Comparison of ENCODE assay signal across 2 cellular contexts in the genomic region with DNA sequence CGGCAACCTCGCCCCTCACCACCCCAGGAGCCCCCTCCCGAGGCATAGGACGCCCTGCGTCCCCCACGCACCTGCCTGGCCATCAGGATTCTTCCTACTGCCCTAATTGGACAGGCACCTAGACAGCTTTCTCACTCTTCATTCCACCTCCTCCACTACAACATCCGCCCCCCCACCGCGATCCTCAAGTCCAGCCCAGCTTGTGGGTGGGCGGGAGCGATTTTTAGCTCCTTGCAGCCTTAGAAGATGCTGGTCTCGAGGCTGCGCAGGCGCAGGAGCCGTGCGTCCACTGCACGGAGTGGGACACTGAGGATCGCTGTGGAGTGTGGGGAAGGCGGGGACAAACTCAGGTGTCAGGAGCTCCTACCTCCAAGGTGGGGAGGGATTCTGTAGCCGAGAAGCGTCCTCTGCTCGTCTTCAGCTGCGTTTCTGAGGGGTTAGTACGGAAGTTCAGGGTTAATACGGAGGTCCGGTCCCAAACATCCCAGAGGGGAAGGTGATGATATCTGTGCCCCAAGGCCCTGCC.
A peak's percentile ranks its signal among the peaks of the same experiment; 100 is the strongest.
TF ChIP-seq lines count a peak whose summit lies in the region.

A gene (minus strand): TSS at position 162 of the 526 bp plus-strand sequence. CDS start 4,600 bp downstream, outside the sequence.

TF ChIP-seq in IMR-90, 13 proteins besides CTCF, POLR2A, EP300 and RAD21:
- TF ChIP-seq CEBPB (IDR thresholded peaks at IDR 0.05; ENCODE audit: low read depth, low read length), result no peak
- TF ChIP-seq CHD1 (IDR thresholded peaks at IDR 0.05; ENCODE audit: low read depth, low read length), result no peak
- no peak for TF ChIP-seq NFE2L2 (IDR thresholded peaks at IDR 0.05; ENCODE audit: low read depth, low read length)
- no peak for TF ChIP-seq MAZ (IDR thresholded peaks at IDR 0.05; ENCODE audit: borderline replicate concordance, low read depth, low read length)
- no peak for TF ChIP-seq RFX5 (IDR thresholded peaks at IDR 0.05; ENCODE audit: low read depth, low read length)
- TF ChIP-seq, protein P1, sequence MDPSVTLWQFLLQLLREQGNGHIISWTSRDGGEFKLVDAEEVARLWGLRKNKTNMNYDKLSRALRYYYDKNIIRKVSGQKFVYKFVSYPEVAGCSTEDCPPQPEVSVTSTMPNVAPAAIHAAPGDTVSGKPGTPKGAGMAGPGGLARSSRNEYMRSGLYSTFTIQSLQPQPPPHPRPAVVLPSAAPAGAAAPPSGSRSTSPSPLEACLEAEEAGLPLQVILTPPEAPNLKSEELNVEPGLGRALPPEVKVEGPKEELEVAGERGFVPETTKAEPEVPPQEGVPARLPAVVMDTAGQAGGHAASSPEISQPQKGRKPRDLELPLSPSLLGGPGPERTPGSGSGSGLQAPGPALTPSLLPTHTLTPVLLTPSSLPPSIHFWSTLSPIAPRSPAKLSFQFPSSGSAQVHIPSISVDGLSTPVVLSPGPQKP (IDR thresholded peaks at IDR 0.05; ENCODE audit: borderline replicate concordance, low read depth, low read length), result no peak
- TF ChIP-seq SMC3 (IDR thresholded peaks at IDR 0.05; ENCODE audit: low read depth, low read length), result no peak
- no peak for TF ChIP-seq MXI1 (IDR thresholded peaks at IDR 0.05; ENCODE audit: borderline replicate concordance, low read depth, low read length)
- no peak for TF ChIP-seq FOS (IDR thresholded peaks at IDR 0.05; ENCODE audit: low read depth, low read length)
- TF ChIP-seq, protein P2, sequence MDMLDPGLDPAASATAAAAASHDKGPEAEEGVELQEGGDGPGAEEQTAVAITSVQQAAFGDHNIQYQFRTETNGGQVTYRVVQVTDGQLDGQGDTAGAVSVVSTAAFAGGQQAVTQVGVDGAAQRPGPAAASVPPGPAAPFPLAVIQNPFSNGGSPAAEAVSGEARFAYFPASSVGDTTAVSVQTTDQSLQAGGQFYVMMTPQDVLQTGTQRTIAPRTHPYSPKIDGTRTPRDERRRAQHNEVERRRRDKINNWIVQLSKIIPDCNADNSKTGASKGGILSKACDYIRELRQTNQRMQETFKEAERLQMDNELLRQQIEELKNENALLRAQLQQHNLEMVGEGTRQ (IDR thresholded peaks at IDR 0.05; ENCODE audit: low read depth, low read length), result no peak
- no peak for TF ChIP-seq RCOR1 (IDR thresholded peaks at IDR 0.05; ENCODE audit: insufficient replicate concordance, low read length)
- no peak for TF ChIP-seq MAFK (IDR thresholded peaks at IDR 0.05; ENCODE audit: low read depth, low read length)
- TF ChIP-seq BHLHE40 (IDR thresholded peaks at IDR 0.05; ENCODE audit: low read depth, low read length), result no peak
TF ChIP-seq in IMR-90: peak in this region for 0.

TF ChIP-seq in K562, 482 proteins besides CTCF, POLR2A, EP300 and RAD21:
- TF ChIP-seq JUN (IDR thresholded peaks at IDR 0.05; ENCODE audit: borderline replicate concordance, low read depth, low read length) (no peak), JUN (CRISPR knock-in tag; IDR thresholded peaks at IDR 0.05; ENCODE audit: borderline replicate concordance) (no peak), NFIC (IDR thresholded peaks at IDR 0.05) (peak; percentile 2; the same call in 1 of the 2 replicates), NRF1 (conservative IDR thresholded peaks at IDR 0.05 in 1 of 2, IDR thresholded peaks at IDR 0.05 in 1 of 2) (peak; percentile 83 to 86), EGR1 (conservative IDR thresholded peaks at IDR 0.05) (peak; percentile 77), HDGF (IDR thresholded peaks at IDR 0.05) (0 out of 2 replicates have a peak, but pooled peaks have one; percentile 46), TSC22D4 (tag; IDR thresholded peaks at IDR 0.05) (no peak), NFATC3 (IDR thresholded peaks at IDR 0.05) (no peak), ZBED1 (IDR thresholded peaks at IDR 0.05) (no peak), ZKSCAN8 (CRISPR knock-in tag; IDR thresholded peaks at IDR 0.05) (no peak), NFE2 (IDR thresholded peaks at IDR 0.05; ENCODE audit: low read depth) (no peak), ZNF785 (CRISPR knock-in tag; IDR thresholded peaks at IDR 0.05) (no peak), ZNF561 (CRISPR knock-in tag; conservative IDR thresholded peaks at IDR 0.05) (no peak), ZNF143 (CRISPR knock-in tag; IDR thresholded peaks at IDR 0.05) (0 out of 2 replicates have a peak, but pooled peaks have one; percentile 37), NCOA4 (IDR thresholded peaks at IDR 0.05; ENCODE audit: partially characterized antibody) (no peak), ATF1 (CRISPR knock-in tag; IDR thresholded peaks at IDR 0.05) (no peak), ATF1 (tag; IDR thresholded peaks at IDR 0.05) (no peak), ZNF282 (CRISPR knock-in tag; IDR thresholded peaks at IDR 0.05) (0 out of 2 replicates have a peak, but pooled peaks have one; percentile 17), FOXK2 (conservative IDR thresholded peaks at IDR 0.05 in 1 of 2, IDR thresholded peaks at IDR 0.05 in 1 of 2; ENCODE audit: low read depth in 2 of 2) (no peak), BCOR (IDR thresholded peaks at IDR 0.05) (0 out of 2 replicates have a peak, but pooled peaks have one; percentile 36), PCBP1 (IDR thresholded peaks at IDR 0.05; ENCODE audit: low read depth, low read length, poor library complexity, severe bottlenecking) (peak; percentile 17)
- TF ChIP-seq, protein P3, sequence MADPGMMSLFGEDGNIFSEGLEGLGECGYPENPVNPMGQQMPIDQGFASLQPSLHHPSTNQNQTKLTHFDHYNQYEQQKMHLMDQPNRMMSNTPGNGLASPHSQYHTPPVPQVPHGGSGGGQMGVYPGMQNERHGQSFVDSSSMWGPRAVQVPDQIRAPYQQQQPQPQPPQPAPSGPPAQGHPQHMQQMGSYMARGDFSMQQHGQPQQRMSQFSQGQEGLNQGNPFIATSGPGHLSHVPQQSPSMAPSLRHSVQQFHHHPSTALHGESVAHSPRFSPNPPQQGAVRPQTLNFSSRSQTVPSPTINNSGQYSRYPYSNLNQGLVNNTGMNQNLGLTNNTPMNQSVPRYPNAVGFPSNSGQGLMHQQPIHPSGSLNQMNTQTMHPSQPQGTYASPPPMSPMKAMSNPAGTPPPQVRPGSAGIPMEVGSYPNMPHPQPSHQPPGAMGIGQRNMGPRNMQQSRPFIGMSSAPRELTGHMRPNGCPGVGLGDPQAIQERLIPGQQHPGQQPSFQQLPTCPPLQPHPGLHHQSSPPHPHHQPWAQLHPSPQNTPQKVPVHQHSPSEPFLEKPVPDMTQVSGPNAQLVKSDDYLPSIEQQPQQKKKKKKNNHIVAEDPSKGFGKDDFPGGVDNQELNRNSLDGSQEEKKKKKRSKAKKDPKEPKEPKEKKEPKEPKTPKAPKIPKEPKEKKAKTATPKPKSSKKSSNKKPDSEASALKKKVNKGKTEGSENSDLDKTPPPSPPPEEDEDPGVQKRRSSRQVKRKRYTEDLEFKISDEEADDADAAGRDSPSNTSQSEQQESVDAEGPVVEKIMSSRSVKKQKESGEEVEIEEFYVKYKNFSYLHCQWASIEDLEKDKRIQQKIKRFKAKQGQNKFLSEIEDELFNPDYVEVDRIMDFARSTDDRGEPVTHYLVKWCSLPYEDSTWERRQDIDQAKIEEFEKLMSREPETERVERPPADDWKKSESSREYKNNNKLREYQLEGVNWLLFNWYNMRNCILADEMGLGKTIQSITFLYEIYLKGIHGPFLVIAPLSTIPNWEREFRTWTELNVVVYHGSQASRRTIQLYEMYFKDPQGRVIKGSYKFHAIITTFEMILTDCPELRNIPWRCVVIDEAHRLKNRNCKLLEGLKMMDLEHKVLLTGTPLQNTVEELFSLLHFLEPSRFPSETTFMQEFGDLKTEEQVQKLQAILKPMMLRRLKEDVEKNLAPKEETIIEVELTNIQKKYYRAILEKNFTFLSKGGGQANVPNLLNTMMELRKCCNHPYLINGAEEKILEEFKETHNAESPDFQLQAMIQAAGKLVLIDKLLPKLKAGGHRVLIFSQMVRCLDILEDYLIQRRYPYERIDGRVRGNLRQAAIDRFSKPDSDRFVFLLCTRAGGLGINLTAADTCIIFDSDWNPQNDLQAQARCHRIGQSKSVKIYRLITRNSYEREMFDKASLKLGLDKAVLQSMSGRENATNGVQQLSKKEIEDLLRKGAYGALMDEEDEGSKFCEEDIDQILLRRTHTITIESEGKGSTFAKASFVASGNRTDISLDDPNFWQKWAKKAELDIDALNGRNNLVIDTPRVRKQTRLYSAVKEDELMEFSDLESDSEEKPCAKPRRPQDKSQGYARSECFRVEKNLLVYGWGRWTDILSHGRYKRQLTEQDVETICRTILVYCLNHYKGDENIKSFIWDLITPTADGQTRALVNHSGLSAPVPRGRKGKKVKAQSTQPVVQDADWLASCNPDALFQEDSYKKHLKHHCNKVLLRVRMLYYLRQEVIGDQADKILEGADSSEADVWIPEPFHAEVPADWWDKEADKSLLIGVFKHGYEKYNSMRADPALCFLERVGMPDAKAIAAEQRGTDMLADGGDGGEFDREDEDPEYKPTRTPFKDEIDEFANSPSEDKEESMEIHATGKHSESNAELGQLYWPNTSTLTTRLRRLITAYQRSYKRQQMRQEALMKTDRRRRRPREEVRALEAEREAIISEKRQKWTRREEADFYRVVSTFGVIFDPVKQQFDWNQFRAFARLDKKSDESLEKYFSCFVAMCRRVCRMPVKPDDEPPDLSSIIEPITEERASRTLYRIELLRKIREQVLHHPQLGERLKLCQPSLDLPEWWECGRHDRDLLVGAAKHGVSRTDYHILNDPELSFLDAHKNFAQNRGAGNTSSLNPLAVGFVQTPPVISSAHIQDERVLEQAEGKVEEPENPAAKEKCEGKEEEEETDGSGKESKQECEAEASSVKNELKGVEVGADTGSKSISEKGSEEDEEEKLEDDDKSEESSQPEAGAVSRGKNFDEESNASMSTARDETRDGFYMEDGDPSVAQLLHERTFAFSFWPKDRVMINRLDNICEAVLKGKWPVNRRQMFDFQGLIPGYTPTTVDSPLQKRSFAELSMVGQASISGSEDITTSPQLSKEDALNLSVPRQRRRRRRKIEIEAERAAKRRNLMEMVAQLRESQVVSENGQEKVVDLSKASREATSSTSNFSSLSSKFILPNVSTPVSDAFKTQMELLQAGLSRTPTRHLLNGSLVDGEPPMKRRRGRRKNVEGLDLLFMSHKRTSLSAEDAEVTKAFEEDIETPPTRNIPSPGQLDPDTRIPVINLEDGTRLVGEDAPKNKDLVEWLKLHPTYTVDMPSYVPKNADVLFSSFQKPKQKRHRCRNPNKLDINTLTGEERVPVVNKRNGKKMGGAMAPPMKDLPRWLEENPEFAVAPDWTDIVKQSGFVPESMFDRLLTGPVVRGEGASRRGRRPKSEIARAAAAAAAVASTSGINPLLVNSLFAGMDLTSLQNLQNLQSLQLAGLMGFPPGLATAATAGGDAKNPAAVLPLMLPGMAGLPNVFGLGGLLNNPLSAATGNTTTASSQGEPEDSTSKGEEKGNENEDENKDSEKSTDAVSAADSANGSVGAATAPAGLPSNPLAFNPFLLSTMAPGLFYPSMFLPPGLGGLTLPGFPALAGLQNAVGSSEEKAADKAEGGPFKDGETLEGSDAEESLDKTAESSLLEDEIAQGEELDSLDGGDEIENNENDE (IDR thresholded peaks at IDR 0.05; ENCODE audit: low read depth, low read length), result no peak
- TF ChIP-seq, protein P4, sequence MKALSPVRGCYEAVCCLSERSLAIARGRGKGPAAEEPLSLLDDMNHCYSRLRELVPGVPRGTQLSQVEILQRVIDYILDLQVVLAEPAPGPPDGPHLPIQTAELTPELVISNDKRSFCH (CRISPR knock-in tag; IDR thresholded peaks at IDR 0.05), result no peak
- TF ChIP-seq, protein P4 (tag; IDR thresholded peaks at IDR 0.05), result 0 out of 2 replicates have a peak, but pooled peaks have one; percentile 10
- TF ChIP-seq, protein P5, sequence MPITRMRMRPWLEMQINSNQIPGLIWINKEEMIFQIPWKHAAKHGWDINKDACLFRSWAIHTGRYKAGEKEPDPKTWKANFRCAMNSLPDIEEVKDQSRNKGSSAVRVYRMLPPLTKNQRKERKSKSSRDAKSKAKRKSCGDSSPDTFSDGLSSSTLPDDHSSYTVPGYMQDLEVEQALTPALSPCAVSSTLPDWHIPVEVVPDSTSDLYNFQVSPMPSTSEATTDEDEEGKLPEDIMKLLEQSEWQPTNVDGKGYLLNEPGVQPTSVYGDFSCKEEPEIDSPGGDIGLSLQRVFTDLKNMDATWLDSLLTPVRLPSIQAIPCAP (CRISPR knock-in tag; IDR thresholded peaks at IDR 0.05; ENCODE audit: borderline replicate concordance), result no peak
- TF ChIP-seq, protein P6, sequence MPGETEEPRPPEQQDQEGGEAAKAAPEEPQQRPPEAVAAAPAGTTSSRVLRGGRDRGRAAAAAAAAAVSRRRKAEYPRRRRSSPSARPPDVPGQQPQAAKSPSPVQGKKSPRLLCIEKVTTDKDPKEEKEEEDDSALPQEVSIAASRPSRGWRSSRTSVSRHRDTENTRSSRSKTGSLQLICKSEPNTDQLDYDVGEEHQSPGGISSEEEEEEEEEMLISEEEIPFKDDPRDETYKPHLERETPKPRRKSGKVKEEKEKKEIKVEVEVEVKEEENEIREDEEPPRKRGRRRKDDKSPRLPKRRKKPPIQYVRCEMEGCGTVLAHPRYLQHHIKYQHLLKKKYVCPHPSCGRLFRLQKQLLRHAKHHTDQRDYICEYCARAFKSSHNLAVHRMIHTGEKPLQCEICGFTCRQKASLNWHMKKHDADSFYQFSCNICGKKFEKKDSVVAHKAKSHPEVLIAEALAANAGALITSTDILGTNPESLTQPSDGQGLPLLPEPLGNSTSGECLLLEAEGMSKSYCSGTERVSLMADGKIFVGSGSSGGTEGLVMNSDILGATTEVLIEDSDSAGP (CRISPR knock-in tag; IDR thresholded peaks at IDR 0.05), result no peak
- TF ChIP-seq, protein P7, sequence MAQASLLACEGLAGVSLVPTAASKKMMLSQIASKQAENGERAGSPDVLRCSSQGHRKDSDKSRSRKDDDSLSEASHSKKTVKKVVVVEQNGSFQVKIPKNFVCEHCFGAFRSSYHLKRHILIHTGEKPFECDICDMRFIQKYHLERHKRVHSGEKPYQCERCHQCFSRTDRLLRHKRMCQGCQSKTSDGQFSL (CRISPR knock-in tag; IDR thresholded peaks at IDR 0.05), result peak; percentile 70; the same call in 1 of the 2 replicates
- TF ChIP-seq, protein P7 (tag; IDR thresholded peaks at IDR 0.05), result no peak
- TF ChIP-seq, protein P8, sequence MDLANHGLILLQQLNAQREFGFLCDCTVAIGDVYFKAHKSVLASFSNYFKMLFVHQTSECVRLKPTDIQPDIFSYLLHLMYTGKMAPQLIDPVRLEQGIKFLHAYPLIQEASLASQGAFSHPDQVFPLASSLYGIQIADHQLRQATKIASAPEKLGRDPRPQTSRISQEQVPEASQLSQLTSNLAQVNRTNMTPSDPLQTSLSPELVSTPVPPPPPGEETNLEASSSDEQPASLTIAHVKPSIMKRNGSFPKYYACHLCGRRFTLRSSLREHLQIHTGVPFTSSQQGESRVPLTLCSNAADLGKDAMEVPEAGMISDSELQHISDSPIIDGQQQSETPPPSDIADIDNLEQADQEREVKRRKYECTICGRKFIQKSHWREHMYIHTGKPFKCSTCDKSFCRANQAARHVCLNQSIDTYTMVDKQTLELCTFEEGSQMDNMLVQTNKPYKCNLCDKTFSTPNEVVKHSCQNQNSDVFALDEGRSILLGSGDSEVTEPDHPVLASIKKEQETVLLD (IDR thresholded peaks at IDR 0.05), result peak; percentile 79; the same call in 1 of the 2 replicates
